ENCODE assay signal across 8 cellular contexts in genomic region chr16:23510154-23510914, GRCh38. TPM values are rescaled to one million over a fixed set of nuclear protein-coding genes. Genes with fewer than 3 reads are reported as not detected.
A peak's percentile ranks its signal among the peaks of the same experiment; 100 is the strongest.
DNase-seq lines count a peak whose midpoint lies in the region; ATAC-seq and TF ChIP-seq lines count a peak whose summit lies in the region.

A gene with protein sequence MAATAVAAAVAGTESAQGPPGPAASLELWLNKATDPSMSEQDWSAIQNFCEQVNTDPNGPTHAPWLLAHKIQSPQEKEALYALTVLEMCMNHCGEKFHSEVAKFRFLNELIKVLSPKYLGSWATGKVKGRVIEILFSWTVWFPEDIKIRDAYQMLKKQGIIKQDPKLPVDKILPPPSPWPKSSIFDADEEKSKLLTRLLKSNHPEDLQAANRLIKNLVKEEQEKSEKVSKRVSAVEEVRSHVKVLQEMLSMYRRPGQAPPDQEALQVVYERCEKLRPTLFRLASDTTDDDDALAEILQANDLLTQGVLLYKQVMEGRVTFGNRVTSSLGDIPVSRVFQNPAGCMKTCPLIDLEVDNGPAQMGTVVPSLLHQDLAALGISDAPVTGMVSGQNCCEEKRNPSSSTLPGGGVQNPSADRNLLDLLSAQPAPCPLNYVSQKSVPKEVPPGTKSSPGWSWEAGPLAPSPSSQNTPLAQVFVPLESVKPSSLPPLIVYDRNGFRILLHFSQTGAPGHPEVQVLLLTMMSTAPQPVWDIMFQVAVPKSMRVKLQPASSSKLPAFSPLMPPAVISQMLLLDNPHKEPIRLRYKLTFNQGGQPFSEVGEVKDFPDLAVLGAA (minus strand): TSS chr16:23510494. CDS start chr16:23510411, 83 bp downstream.

- H3K4me2 ChIP-seq in GM23338 (peak within 1 kb of the TSS; percentile 89), neural progenitor cell (peak within 1 kb of the TSS; percentile 93)

- TF ChIP-seq POLR2A in stomach (IDR thresholded peaks at IDR 0.05), result peak in 1 of 4 donors; percentile 26

- peaks cover 45% of the 10 kb centered on the region for H3K79me2 ChIP-seq in GM23338 (replicated peaks; ENCODE audit: insufficient read depth)
- peaks cover 49% of the 10 kb centered on the region for H3K79me2 ChIP-seq in neural progenitor cell (ENCODE audit: low read depth)

- H3K9me3 ChIP-seq in SJCRH30 (replicated peaks), result no peaks in the 10 kb centered on the region
- H3K9me3 ChIP-seq in neural progenitor cell (ENCODE audit: low read depth), result no peaks in the 10 kb centered on the region
- no peaks in the 10 kb centered on the region for H3K9me3 ChIP-seq in stomach

- H3K9me2 ChIP-seq in GM23338 (ENCODE audit: insufficient read depth), result no peaks in the 10 kb centered on the region

- no peak for TF ChIP-seq EP300 in stomach (IDR thresholded peaks at IDR 0.05)

- H3K9ac ChIP-seq in neural progenitor cell, result peak within 1 kb of the TSS; percentile 64

- peak within 1 kb of the TSS; percentile 58 for H3K27ac Mint-ChIP-seq in GM23338
- peak within 1 kb of the TSS; percentile 10 for H3K27ac Mint-ChIP-seq in neural progenitor cell

- H3K27me3 ChIP-seq in GM23338 (ENCODE audit: insufficient read depth) (no peaks in the 10 kb centered on the region), SJCRH30 (no peaks in the 10 kb centered on the region), foreskin keratinocyte (no peaks in the 10 kb centered on the region), neural progenitor cell (no peaks in the 10 kb centered on the region), stomach (no peaks in the 10 kb centered on the region)

- H3K36me3 Mint-ChIP-seq in GM23338 (ENCODE audit: low read depth), result peaks cover 17% of the 10 kb centered on the region
- peaks cover 14% of the 10 kb centered on the region for H3K36me3 Mint-ChIP-seq in neural progenitor cell

- intact Hi-C loops in stomach (cut with DNase I; ENCODE audit: low total_unique reads), result no loop called here

- H3K27ac ChIP-seq in GM23338 (ENCODE audit: low read depth), result peak within 1 kb of the TSS; percentile 63; the same call in 1 of the 2 replicates
- peak within 1 kb of the TSS; percentile 75 for H3K27ac ChIP-seq in SJCRH30
- peak within 1 kb of the TSS; percentile 78 for H3K27ac ChIP-seq in foreskin keratinocyte
- H3K27ac ChIP-seq in neural progenitor cell, result peak within 1 kb of the TSS; percentile 79
- H3K27ac ChIP-seq in stomach, result peak within 1 kb of the TSS; percentile 86 to 90 (median 88)

- H3K36me3 ChIP-seq in GM23338 (ENCODE audit: insufficient read depth) (no peaks in the 10 kb centered on the region; the same call in 1 of the 2 replicates), SJCRH30 (no peaks in the 10 kb centered on the region), neural progenitor cell (no peaks in the 10 kb centered on the region), stomach (peaks cover 0 to 12% (median 5%) of the 10 kb centered on the region in 4 donors)

- peak; percentile 81 for ATAC-seq in GM23338
- peak; percentile 86 for ATAC-seq in foreskin keratinocyte

- peak within 1 kb of the TSS; percentile 83 for H3K4me3 Mint-ChIP-seq in GM23338
- H3K4me3 Mint-ChIP-seq in neural progenitor cell, result peak within 1 kb of the TSS; percentile 95

- H3K9me3 Mint-ChIP-seq in GM23338, result no peaks in the 10 kb centered on the region; the same call in 2 of the 3 replicates
- H3K9me3 Mint-ChIP-seq in neural progenitor cell, result no peaks in the 10 kb centered on the region

- H3K4me1 Mint-ChIP-seq in GM23338 (peaks cover 24% of the 10 kb centered on the region), neural progenitor cell (peaks cover 32% of the 10 kb centered on the region)

- H4K20me1 ChIP-seq in GM23338 (replicated peaks; ENCODE audit: insufficient read depth), result peaks cover 36% of the 10 kb centered on the region
- peaks cover 44% of the 10 kb centered on the region for H4K20me1 ChIP-seq in neural progenitor cell (ENCODE audit: low read depth)

- no peaks in the 10 kb centered on the region for H3F3A ChIP-seq in GM23338 (replicated peaks; ENCODE audit: low read depth)
- H3F3A ChIP-seq in neural progenitor cell (ENCODE audit: low read depth), result peaks cover 27% of the 10 kb centered on the region

- no peak for TF ChIP-seq CTCF in GM23338 (conservative IDR thresholded peaks at IDR 0.05; ENCODE audit: low read depth in 2 of 2)
- TF ChIP-seq CTCF in foreskin keratinocyte (conservative IDR thresholded peaks at IDR 0.05), result no peak
- TF ChIP-seq CTCF in neural progenitor cell (IDR thresholded peaks at IDR 0.05), result no peak
- TF ChIP-seq CTCF in stomach (IDR thresholded peaks at IDR 0.05), result peak in 1 of 7 experiments; percentile 26

- H2AFZ ChIP-seq in GM23338 (peak within 1 kb of the TSS; percentile 84; the same call in 1 of the 2 replicates), neural progenitor cell (replicated peaks) (peak within 1 kb of the TSS; percentile 76)

- H3K4me3 ChIP-seq in GM23338 (peak within 1 kb of the TSS; percentile 72), SJCRH30 (peak within 1 kb of the TSS; percentile 95), neural progenitor cell (peak within 1 kb of the TSS; percentile 91), stomach (peak within 1 kb of the TSS; percentile 79 to 98 (median 86))

- peak; percentile 83 for DNase-seq in Daoy (ENCODE audit: low read depth)
- DNase-seq in GM23338 (ENCODE audit: low spot score), result peak; percentile 77
- DNase-seq in LoVo (ENCODE audit: low spot score), result peak; percentile 85
- peak; percentile 80 to 87 for DNase-seq in SJCRH30
- DNase-seq in activated gamma-delta T cell treated with anti-CD3 and anti-CD28 coated beads, Interleukin-2, amount 50 U/mL, for 16 hours (ENCODE audit: low read depth), result peak; percentile 65
- peak in 1 of 2 donors; percentile 41 for DNase-seq in foreskin keratinocyte
- DNase-seq in neural progenitor cell (ENCODE audit: low spot score), result peak; percentile 89
- peak; percentile 88 for DNase-seq in stomach

- 1 to 2% (median 2%) methylated on average over 33 to 72 of the region's 72 CpGs for WGBS in stomach, 5 donors

- peaks cover 5% of the 10 kb centered on the region for H3K27me3 Mint-ChIP-seq in GM23338 (ENCODE audit: insufficient read depth, low read depth, poor library complexity)
- no peaks in the 10 kb centered on the region for H3K27me3 Mint-ChIP-seq in neural progenitor cell (ENCODE audit: insufficient read depth, low read depth)

- H3K4me1 ChIP-seq in GM23338 (ENCODE audit: insufficient read depth) (peaks cover 16% of the 10 kb centered on the region; the same call in 1 of the 2 replicates), SJCRH30 (peaks cover 12% of the 10 kb centered on the region), foreskin keratinocyte (no peaks in the 10 kb centered on the region), neural progenitor cell (peaks cover 30% of the 10 kb centered on the region), stomach (peaks cover 24 to 57% (median 46%) of the 10 kb centered on the region in 4 donors)

TF ChIP-seq in GM23338, 12 proteins besides CTCF, POLR2A, EP300 and RAD21:
- no peak for TF ChIP-seq CREB1 (CRISPR knock-in tag; IDR thresholded peaks at IDR 0.05; ENCODE audit: low read depth)
- no peak for TF ChIP-seq STAT1 (IDR thresholded peaks at IDR 0.05; ENCODE audit: unreplicated experiment)
- TF ChIP-seq POLR2AphosphoS5 (IDR thresholded peaks at IDR 0.05; ENCODE audit: low read depth), result peak; percentile 76; the same call in 1 of the 2 replicates
TF ChIP-seq in GM23338: peak in this region for 1.

RNA-seq across cellular contexts. Expression of the gene that starts here (rescaled TPM):
- 10.0 and 15.3 TPM in 2 replicates for total RNA-seq in Daoy (2014; rRNA removed; shearing (Covaris generic))
- 76.6 and 114 TPM in 2 replicates for total RNA-seq in GM23338 (2014; rRNA removed; shearing (Covaris generic))
- 36.2 and 40.3 TPM in 2 replicates for polyA plus RNA-seq in GM23338 (2016; fragmentation: Nextera tagmentation; extraction: Ambion mirVana)
- 66.7 and 80.4 TPM in 2 replicates for total RNA-seq in SJCRH30 (2014; rRNA removed; shearing (Covaris generic))
- 34.0 and 34.6 TPM in 2 replicates for total RNA-seq in foreskin keratinocyte
- polyA plus RNA-seq in foreskin keratinocyte, result 16.5 and 17.5 TPM in 2 replicates
- total RNA-seq in neural progenitor cell (ENCODE audit: low replicate concordance), result 139 and 180 TPM in 2 replicates
- total RNA-seq in stomach, result 10 to 100 TPM; 22.0 to 62.5 (median 48.8) TPM
- 10 to 100 TPM; 17.6 to 28.9 (median 19.7) TPM for polyA plus RNA-seq in stomach
